16 cellular contexts compared by ENCODE assay signal in the genomic region with DNA sequence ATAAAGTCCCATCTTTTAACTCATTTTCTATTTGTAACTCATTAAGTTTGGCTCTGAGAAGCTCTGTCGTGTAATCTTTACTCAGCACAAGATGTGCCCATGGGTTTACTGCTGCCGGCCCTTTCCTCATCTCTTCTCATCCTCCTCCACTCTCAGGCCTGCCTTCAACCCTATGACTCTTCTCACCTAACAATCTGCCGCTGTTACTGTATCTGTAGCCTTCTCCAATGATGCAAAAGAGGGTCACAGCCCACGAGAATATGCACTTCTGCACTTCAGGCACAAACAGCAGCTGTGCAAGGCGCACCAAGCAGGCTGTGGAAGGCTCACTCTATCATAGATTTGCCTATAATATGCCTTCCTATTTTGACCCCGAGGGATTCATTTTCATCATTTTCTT.
DNase-seq lines count a peak whose midpoint lies in the region; ATAC-seq and TF ChIP-seq lines count a peak whose summit lies in the region.
"Had no signal": no experiment of that assay in that cellular context is flagged by ENCODE, and none has a peak within 500 bp of the region (broad histone marks: within the 10 kb centered on the region; RNA-seq: fewer than 3 reads in every experiment).

No MANE protein-coding gene starts in this region.

- H3K4me3 ChIP-seq in gastrocnemius medialis, result no peak overlapping the region
- H3K4me3 ChIP-seq: A549, MG63 had no signal

- no peak overlapping the region for H3K4me2 ChIP-seq in H9 (ENCODE audit: insufficient read depth, insufficient read length, low read length)
- H3K4me2 ChIP-seq: A549 had no signal

- H3K79me1 ChIP-seq in H9 (ENCODE audit: insufficient read depth, low read depth, low read length, poor library complexity, severe bottlenecking), result no peaks in the 10 kb centered on the region

- H3K79me2 ChIP-seq in H9 (ENCODE audit: insufficient read depth, low read length), result no peaks in the 10 kb centered on the region

- H3K56ac ChIP-seq in H9 (ENCODE audit: insufficient read length, low read depth, low read length), result no peak overlapping the region

- H3K14ac ChIP-seq in H9 (ENCODE audit: insufficient read depth, low read length), result no peak overlapping the region

- H3K27ac ChIP-seq in H9 (ENCODE audit: insufficient read length, low read depth, low read length), result no peak overlapping the region
- no peak overlapping the region for H3K27ac ChIP-seq in gastrocnemius medialis
- H3K27ac ChIP-seq: A549, C4-2B had no signal

- no peak overlapping the region for H4K91ac ChIP-seq in H9 (ENCODE audit: insufficient read length, low read depth, low read length)

- H4K8ac ChIP-seq in H9 (replicated peaks; ENCODE audit: insufficient read length, low read depth, low read length), result no peak overlapping the region

- no peak overlapping the region for H3K4me3 Mint-ChIP-seq in H9
- peak overlapping the region; percentile 50 for H3K4me3 Mint-ChIP-seq in glutamatergic neuron (ENCODE audit: unreplicated experiment)

- H3K27me3 Mint-ChIP-seq in H9 (ENCODE audit: low read depth) (no peaks in the 10 kb centered on the region), glutamatergic neuron (ENCODE audit: unreplicated experiment) (peaks cover 5% of the 10 kb centered on the region)

- H3T11ph ChIP-seq in H9 (ENCODE audit: low read length), result no peak overlapping the region

- ATAC-seq in gastrocnemius medialis, result no peak
- ATAC-seq: A549 had no signal

- H2BK5ac ChIP-seq in H9 (ENCODE audit: insufficient read length, low read length), result no peak overlapping the region

- H3K18ac ChIP-seq in H9 (ENCODE audit: insufficient read length, low read depth, low read length), result no peak overlapping the region

- no peak overlapping the region for H2BK120ac ChIP-seq in H9 (ENCODE audit: low read depth, low read length, poor library complexity, severe bottlenecking)

- H3K23ac ChIP-seq in H9 (ENCODE audit: insufficient read length, low read depth, low read length), result no peak overlapping the region

- WGBS in H9 (ENCODE audit: extremely low coverage, insufficient read length, low lambda C conversion rate), result no CpG with 5 or more reads among the region's 6 CpGs

- H2AK5ac ChIP-seq in H9 (ENCODE audit: insufficient read length, low read length), result no peak overlapping the region

- H3K9me3 Mint-ChIP-seq in H9, result no peaks in the 10 kb centered on the region
- H3K9me3 Mint-ChIP-seq in glutamatergic neuron (ENCODE audit: unreplicated experiment), result no peaks in the 10 kb centered on the region

- no peak overlapping the region for H2BK12ac ChIP-seq in H9 (ENCODE audit: insufficient read length, low read depth, low read length)

- H3K4me1 ChIP-seq in H9 (ENCODE audit: insufficient read depth, low read length), result no peaks in the 10 kb centered on the region
- no peaks in the 10 kb centered on the region for H3K4me1 ChIP-seq in gastrocnemius medialis
- H3K4me1 ChIP-seq: A549 had no signal

- H3K36me3 ChIP-seq in gastrocnemius medialis, result no peaks in the 10 kb centered on the region
- H3K36me3 ChIP-seq: MG63 had no signal

- intact Hi-C loops in gastrocnemius medialis (cut with DNase I; ENCODE audit: low total_unique reads), result no loop called here

- no peak for TF ChIP-seq POLR2A in gastrocnemius medialis (IDR thresholded peaks at IDR 0.05)

- H3K27ac Mint-ChIP-seq in H9 (peak overlapping the region in 1 of 3 experiments; percentile 71; a peak in 1 of 7 replicates), glutamatergic neuron (ENCODE audit: unreplicated experiment) (peak overlapping the region; percentile 98)

- H2AFZ ChIP-seq in H9 (ENCODE audit: low read length), result peak overlapping the region; percentile 78

- no peak overlapping the region for H3K9ac ChIP-seq in H9 (ENCODE audit: extremely low read depth, insufficient read length, low read length)

- 0 out of 4 replicates have a peak, but pooled peaks cover 0 to 2% of the 10 kb centered on the region in 2 experiments for H3K4me1 Mint-ChIP-seq in H9
- H3K4me1 Mint-ChIP-seq in glutamatergic neuron (ENCODE audit: low read depth, unreplicated experiment), result peaks cover 10% of the 10 kb centered on the region

- in situ Hi-C loops in gastrocnemius medialis (cut with MboI; ENCODE audit: low sequenced_read_pairs in 4 of 4), result no loop called here

- H4K5ac ChIP-seq in H9 (ENCODE audit: insufficient read length, low read depth, low read length), result no peak overlapping the region

- no peak overlapping the region for H2BK20ac ChIP-seq in H9 (ENCODE audit: low read depth, low read length, poor library complexity, severe bottlenecking)

- H3K4ac ChIP-seq in H9 (ENCODE audit: low read depth, low read length), result no peak overlapping the region

- H4K20me1 ChIP-seq in H9 (ENCODE audit: control insufficient read depth, insufficient read depth, insufficient read length), result no peaks in the 10 kb centered on the region

- H3K9me3 ChIP-seq in H9 (ENCODE audit: control insufficient read depth, low read depth, low read length) (no peaks in the 10 kb centered on the region), gastrocnemius medialis (no peaks in the 10 kb centered on the region)
- H3K9me3 ChIP-seq: A549, MG63 had no signal

- H3K23me2 ChIP-seq in H9 (ENCODE audit: insufficient read length, low read depth, low read length, poor library complexity, severe bottlenecking), result no peaks in the 10 kb centered on the region

- TF ChIP-seq CTCF in H9 (conservative IDR thresholded peaks at IDR 0.05) (no peak), glutamatergic neuron (IDR thresholded peaks at IDR 0.05; ENCODE audit: partially characterized antibody, unreplicated experiment) (no peak), gastrocnemius medialis (IDR thresholded peaks at IDR 0.05 in 4 of 5, conservative IDR thresholded peaks at IDR 0.05 in 1 of 5) (no peak)

- DNase-seq in A172 (ENCODE audit: low spot score) (peak; percentile 1), H9 (no peak), OCI-M1 (lab: John Stamatoyannopoulos, UW) (peak; percentile 28), glutamatergic neuron (peak; percentile 50), gastrocnemius medialis (no peak), HK-2 (ENCODE audit: unreplicated experiment) (no peak), NCI-H2196 treated with DMSO at 0.1 percent for 48 hours (lab: John Stamatoyannopoulos, UW; ENCODE audit: unreplicated experiment) (no peak), AG20443 (ENCODE audit: low spot score) (no peak)
- DNase-seq: MG63, NCI-H1092, NCI-H146, NCI-H2081 treated with DMSO at 0.1 percent for 48 hours, NCI-H345, RPMI8226 had no signal

- no peak overlapping the region for H2BK15ac ChIP-seq in H9 (ENCODE audit: low read depth, low read length)

- no peaks in the 10 kb centered on the region for H3K27me3 ChIP-seq in H9 (ENCODE audit: insufficient read depth, low read length)
- no peaks in the 10 kb centered on the region for H3K27me3 ChIP-seq in gastrocnemius medialis
- H3K27me3 ChIP-seq: MG63 had no signal

- H3K36me3 Mint-ChIP-seq in H9 (ENCODE audit: insufficient read depth in 1 of 3, low read depth in 3 of 3) (no peaks in the 10 kb centered on the region), glutamatergic neuron (ENCODE audit: unreplicated experiment) (no peaks in the 10 kb centered on the region)

Comparison
In these comparisons a context has a peak if more than half of its experiments do, and no peak if none do; other contexts are left out.
1. DNase-seq: peak in A172 (single experiment), OCI-M1 (single experiment) and glutamatergic neuron (single experiment); none in H9 (single experiment), gastrocnemius medialis (0 of 2), HK-2 (single experiment), NCI-H2196 treated with DMSO at 0.1 percent for 48 hours (single experiment) and AG20443 (single experiment).